Comparison of ENCODE assay signal across 19 cellular contexts in the genomic region with DNA sequence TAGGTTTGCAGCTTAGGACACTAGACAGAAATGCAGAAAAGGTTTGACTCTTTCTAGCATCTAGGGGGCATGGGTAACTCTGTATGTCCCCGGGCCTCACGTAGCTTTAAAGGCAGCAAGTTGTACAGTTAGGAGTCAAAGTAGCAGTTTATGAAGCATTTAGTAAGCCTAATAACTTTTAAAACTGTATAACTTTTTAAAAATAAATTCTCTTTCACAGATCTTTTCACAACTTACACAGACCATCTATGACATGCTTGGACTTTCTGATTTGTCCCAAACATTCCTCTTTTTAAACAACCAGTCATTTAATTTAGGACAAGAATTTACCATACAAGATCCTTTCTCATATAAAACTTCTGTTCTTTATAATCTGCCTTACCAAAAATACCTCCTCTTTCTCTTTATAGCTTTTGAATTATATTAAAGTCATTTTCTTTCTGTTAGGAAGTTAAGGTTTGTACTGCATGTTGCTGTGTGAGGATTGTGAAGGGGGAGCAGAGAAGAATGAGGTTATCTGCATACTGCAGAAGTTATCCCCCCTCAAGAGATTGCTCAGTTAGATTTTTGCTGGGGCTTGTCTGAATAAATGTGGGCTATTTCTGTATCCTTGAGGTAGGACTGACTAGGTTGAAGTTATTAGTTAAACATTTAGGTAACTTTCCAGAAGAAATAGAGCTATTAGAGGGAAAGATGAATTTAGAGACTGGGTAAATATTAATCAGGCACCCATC.
DNase-seq lines count a peak whose midpoint lies in the region; ATAC-seq, FAIRE-seq and TF ChIP-seq lines count a peak whose summit lies in the region.
"Had no signal": no experiment of that assay in that cellular context is flagged by ENCODE, and none has a peak within 500 bp of the region (broad histone marks: within the 10 kb centered on the region; RNA-seq: fewer than 3 reads in every experiment).

No MANE protein-coding gene starts in this region.

- H3F3A ChIP-seq in PC-3 (ENCODE audit: low read length, unreplicated experiment), result no peaks in the 10 kb centered on the region

- H3K4me2 ChIP-seq in A549 (no peak overlapping the region), HCT116 (ENCODE audit: low read length) (no peak overlapping the region), PC-3 (ENCODE audit: low read length) (no peak overlapping the region), endothelial cell of umbilical vein (ENCODE audit: insufficient read depth, low read length) (no peak overlapping the region)
- H3K4me2 ChIP-seq: GM23338, SK-N-SH had no signal

- H3K27ac ChIP-seq in A549 (no peak overlapping the region), HCT116 (ENCODE audit: low read depth, low read length) (no peak overlapping the region), PC-3 (ENCODE audit: low read length) (no peak overlapping the region), endothelial cell of umbilical vein (ENCODE audit: insufficient read depth, low read depth, low read length) (no peak overlapping the region), tibial artery (no peak overlapping the region)

- CTCF ChIA-PET in A549 (lab: Yijun Ruan, JAX) (interaction anchor here (1.5 kb wide), 1 partner anchor 342 kb away, joined by 9 read pairs; no protein-coding TSS in a partner anchor), HCT116 (lab: Charles Lee) (interaction anchor here (1.0 kb wide), 1 partner anchor 538 kb away, joined by 3 read pairs; no protein-coding TSS in a partner anchor), PC-3 (lab: Charles Lee) (no interaction called here), endothelial cell of umbilical vein (lab: Charles Lee) (interaction anchor here (1.2 kb wide), 2 partner anchors 13 to 360 kb away, joined by 3 read pairs; partner anchors contain the start of gene TMEM192)

- no peak overlapping the region for H3K9ac ChIP-seq in HCT116 (ENCODE audit: low read length)
- no peak overlapping the region for H3K9ac ChIP-seq in PC-3 (ENCODE audit: low read length)
- no peak overlapping the region for H3K9ac ChIP-seq in endothelial cell of umbilical vein (replicated peaks; ENCODE audit: extremely low read depth, insufficient read depth, low read length)
- H3K9ac ChIP-seq: SK-N-SH had no signal

- intact Hi-C loops in HCT116 (cut with micrococcal nuclease) (no loop called here), PC-3 (cut with micrococcal nuclease) (no loop called here), endothelial cell of umbilical vein (cut with micrococcal nuclease) (no loop called here), tibial artery (cut with DNase I; ENCODE audit: low total_unique reads) (no loop called here)

- no peak overlapping the region for H3K4me3 ChIP-seq in A549
- H3K4me3 ChIP-seq in HCT116 (replicated peaks in 1 of 2; ENCODE audit: low read depth in 1 of 2, low read length in 2 of 2), result no peak overlapping the region
- H3K4me3 ChIP-seq in PC-3 (ENCODE audit: low read length), result no peak overlapping the region
- H3K4me3 ChIP-seq in endothelial cell of umbilical vein (replicated peaks in 1 of 3; ENCODE audit: insufficient read depth in 1 of 3, low read depth in 1 of 3, low read length in 3 of 3), result no peak overlapping the region
- no peak overlapping the region for H3K4me3 ChIP-seq in tibial artery
- H3K4me3 ChIP-seq: GM23338 had no signal

- dilution Hi-C loops in endothelial cell of umbilical vein (cut with MboI; ENCODE audit: extremely low pct_ligation_motif_present, low sequenced_read_pairs), result no loop called here

- DNase-seq in A549 (ENCODE audit: low read depth in 1 of 2, low spot score in 1 of 2) (no peak), HCT116 (ENCODE audit: low read depth, low spot score) (no peak), PC-3 (peak; percentile 6), endothelial cell of umbilical vein (ENCODE audit: low read depth, low spot score) (no peak), tibial artery (no peak)
- DNase-seq: Calu3; CD4-positive, CD25-positive, alpha-beta regulatory T cell; DMS79; Kasumi-1; NCI-H1930; NCI-H2171; NCI-H748 treated with DMSO at 0.1 percent for 48 hours; Right ventricle myocardium superior; SK-N-SH; T-helper 1 cell had no signal

- TF ChIP-seq RAD21 in A549 (conservative IDR thresholded peaks at IDR 0.05 in 1 of 2, IDR thresholded peaks at IDR 0.05 in 1 of 2) (no peak), HCT116 (IDR thresholded peaks at IDR 0.05; ENCODE audit: low read depth) (no peak)

- H3K27me3 ChIP-seq in HCT116 (ENCODE audit: insufficient read depth, low read length) (no peaks in the 10 kb centered on the region), PC-3 (ENCODE audit: low read length) (no peaks in the 10 kb centered on the region), endothelial cell of umbilical vein (ENCODE audit: control insufficient read depth in 2 of 2, insufficient read depth in 2 of 2, low read length in 2 of 2) (no peaks in the 10 kb centered on the region), tibial artery (no peaks in the 10 kb centered on the region)

- BruUV-seq in HCT116 (replicated peaks; lab: Mats Ljungman, UMichigan) (no TSS peak), PC-3 (replicated peaks; lab: Mats Ljungman, UMichigan) (no TSS peak), endothelial cell of umbilical vein (replicated peaks; lab: Mats Ljungman, UMichigan) (no TSS peak)

- TF ChIP-seq CTCF in A549 (IDR thresholded peaks at IDR 0.05), result no peak
- TF ChIP-seq CTCF in HCT116 (IDR thresholded peaks at IDR 0.05 in 2 of 3, conservative IDR thresholded peaks at IDR 0.05 in 1 of 3; ENCODE audit: borderline replicate concordance in 1 of 3, insufficient read depth in 1 of 3, low read depth in 2 of 3, low read length in 2 of 3), result no peak
- TF ChIP-seq CTCF in PC-3 (conservative IDR thresholded peaks at IDR 0.05; ENCODE audit: low read depth, low read length), result no peak
- no peak for TF ChIP-seq CTCF in endothelial cell of umbilical vein (IDR thresholded peaks at IDR 0.05; ENCODE audit: extremely low read depth in 1 of 2, insufficient read depth in 1 of 2, low read depth in 1 of 2, low read length in 2 of 2)
- TF ChIP-seq CTCF in tibial artery (IDR thresholded peaks at IDR 0.05), result no peak

- H3K36me3 ChIP-seq in HCT116 (ENCODE audit: control insufficient read depth in 1 of 2, insufficient read depth in 2 of 2, low read length in 2 of 2) (no peaks in the 10 kb centered on the region), PC-3 (ENCODE audit: low read depth, low read length) (peaks cover 3% of the 10 kb centered on the region; the same call in 1 of the 2 replicates), endothelial cell of umbilical vein (ENCODE audit: control insufficient read depth in 2 of 2, extremely low read depth in 1 of 2, insufficient read depth in 2 of 2, low read length in 2 of 2) (no peaks in the 10 kb centered on the region), tibial artery (peaks cover 11 to 24% (median 13%) of the 10 kb centered on the region in 3 donors)

- ATAC-seq in A549, result no peak
- no peak for ATAC-seq in HCT116
- no peak for ATAC-seq in PC-3
- no peak for ATAC-seq in GM21723 (IDR thresholded peaks at IDR 0.05; ENCODE audit: unreplicated experiment)
- ATAC-seq in activated CD4-positive, CD25-positive, alpha-beta regulatory T cell treated with anti-CD3 and anti-CD28 coated beads, Interleukin-2, amount 50 U/mL, for 24 hours, result no peak
- ATAC-seq: GM23338, Panc1 had no signal

- no peaks in the 10 kb centered on the region for H3K9me2 ChIP-seq in HCT116 (ENCODE audit: insufficient read depth)
- H3K9me2 ChIP-seq in PC-3 (replicated peaks; ENCODE audit: low read length), result no peaks in the 10 kb centered on the region
- H3K9me2 ChIP-seq: SK-N-SH had no signal

- 0% methylated on average over 2 of the region's 2 CpGs for WGBS in A549 (ENCODE audit: missing lambda C conversion rate)

- TF ChIP-seq POLR2A in A549 (IDR thresholded peaks at IDR 0.05; ENCODE audit: low read length) (no peak), HCT116 (IDR thresholded peaks at IDR 0.05; ENCODE audit: borderline replicate concordance, extremely low read depth, insufficient read depth, insufficient read length) (no peak), endothelial cell of umbilical vein (IDR thresholded peaks at IDR 0.05; ENCODE audit: low read depth, low read length) (no peak)

- no peak for FAIRE-seq in A549 (lab: Jason Lieb, UNC)
- FAIRE-seq in endothelial cell of umbilical vein (lab: Jason Lieb, UNC), result peak; percentile 40

- H3K79me2 ChIP-seq in HCT116 (ENCODE audit: insufficient read depth, low read length) (no peaks in the 10 kb centered on the region), PC-3 (ENCODE audit: low read length) (no peaks in the 10 kb centered on the region), endothelial cell of umbilical vein (ENCODE audit: control insufficient read depth, insufficient read depth, low read length) (no peaks in the 10 kb centered on the region)

- H3K9me3 ChIP-seq in A549, result peaks cover 10% of the 10 kb centered on the region; the same call in 2 of the 3 replicates
- H3K9me3 ChIP-seq in HCT116 (ENCODE audit: control insufficient read depth in 1 of 2, insufficient read depth in 1 of 2, low read depth in 1 of 2, low read length in 2 of 2), result peaks cover 8 to 9% of the 10 kb centered on the region in 2 experiments; a peak in 2 of 4 replicates
- H3K9me3 ChIP-seq in PC-3 (ENCODE audit: low read length), result peaks cover 22% of the 10 kb centered on the region
- no peaks in the 10 kb centered on the region for H3K9me3 ChIP-seq in endothelial cell of umbilical vein (replicated peaks; ENCODE audit: control insufficient read depth, insufficient read depth, low read length)
- no peaks in the 10 kb centered on the region for H3K9me3 ChIP-seq in tibial artery
- H3K9me3 ChIP-seq: SK-N-SH had no signal

- no peaks in the 10 kb centered on the region for H3K9me1 ChIP-seq in endothelial cell of umbilical vein (replicated peaks; ENCODE audit: control insufficient read depth, extremely low read depth, insufficient read depth, low read length)

- RAD21 ChIA-PET in HCT116 (lab: Charles Lee; ENCODE audit: low non-redundant PET in 1 of 2, low total read pairs in 2 of 2, uncharacterized antibody in 2 of 2, unreplicated experiment in 2 of 2), result no interaction called here

- H2AFZ ChIP-seq in HCT116 (ENCODE audit: low read depth, low read length, poor library complexity, severe bottlenecking) (no peak overlapping the region), PC-3 (ENCODE audit: low read length) (no peak overlapping the region), endothelial cell of umbilical vein (ENCODE audit: low read depth, low read length) (no peak overlapping the region)
- H2AFZ ChIP-seq: GM23338 had no signal

- H3K4me1 ChIP-seq in A549, result no peaks in the 10 kb centered on the region
- peaks cover 8 to 17% of the 10 kb centered on the region in 2 experiments for H3K4me1 ChIP-seq in HCT116 (ENCODE audit: control insufficient read depth in 1 of 2, insufficient read depth in 2 of 2, low read length in 2 of 2)
- peaks cover 12% of the 10 kb centered on the region for H3K4me1 ChIP-seq in PC-3 (ENCODE audit: insufficient read depth, low read length)
- no peaks in the 10 kb centered on the region for H3K4me1 ChIP-seq in endothelial cell of umbilical vein (ENCODE audit: control insufficient read depth, extremely low read depth, insufficient read depth, low read length)
- H3K4me1 ChIP-seq in tibial artery, result peaks cover 0 to 9% (median 0%) of the 10 kb centered on the region in 4 donors

- POLR2A ChIA-PET in A549 (lab: Yijun Ruan, JAX) (no interaction called here), HCT116 (lab: Charles Lee) (no interaction called here), PC-3 (lab: Charles Lee; ENCODE audit: unreplicated experiment) (no interaction called here), endothelial cell of umbilical vein (lab: Charles Lee) (interaction anchor here (0.6 kb wide), 1 partner anchor 402 kb away, joined by 3 read pairs; no protein-coding TSS in a partner anchor)

- H4K20me1 ChIP-seq in HCT116 (ENCODE audit: insufficient read depth) (no peaks in the 10 kb centered on the region), PC-3 (ENCODE audit: low read length) (no peaks in the 10 kb centered on the region), endothelial cell of umbilical vein (replicated peaks; ENCODE audit: control insufficient read depth, extremely low read depth, insufficient read depth, low read length) (no peaks in the 10 kb centered on the region)

- no peak for TF ChIP-seq EP300 in A549 (IDR thresholded peaks at IDR 0.05)
